Comparison of ENCODE assay signal across 8 cellular contexts in the genomic region with DNA sequence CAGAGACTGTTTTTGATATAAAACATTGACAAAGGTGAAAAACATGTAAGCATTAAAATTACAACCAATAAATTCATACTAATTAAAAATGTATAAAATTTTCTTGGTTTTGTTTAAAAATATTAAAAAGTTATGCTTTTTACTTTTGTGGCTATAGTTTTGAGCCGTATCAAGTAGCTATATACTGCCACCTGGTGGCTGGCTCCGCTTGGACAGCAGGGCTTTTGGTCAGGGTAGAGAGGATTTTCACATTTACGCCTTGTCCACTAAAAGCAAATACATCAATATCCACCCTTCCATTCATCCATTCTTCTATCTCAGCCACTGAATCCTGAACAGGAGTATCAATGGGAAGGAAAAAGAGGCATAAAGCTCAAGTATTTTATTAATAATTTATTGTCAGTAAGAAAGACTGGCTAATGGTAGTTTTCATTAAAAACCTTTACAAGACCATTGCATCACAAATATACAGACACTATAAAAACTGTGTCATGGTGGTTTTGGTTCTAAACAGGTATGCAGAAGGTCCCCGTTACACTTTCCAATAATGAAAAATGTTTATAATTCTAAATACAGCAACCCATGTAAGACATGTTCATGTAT. TPM values are rescaled to one million over a fixed set of nuclear protein-coding genes. Genes with fewer than 3 reads are reported as not detected.
DNase-seq lines count a peak whose midpoint lies in the region; ATAC-seq and TF ChIP-seq lines count a peak whose summit lies in the region.

No MANE protein-coding gene starts in this region.

- H3K56ac ChIP-seq in IMR-90 (ENCODE audit: extremely low read depth, insufficient read depth, low read length) = no peak overlapping the region

- DNase-seq in DMS114 treated with DMSO at 0.1 percent for 48 hours (lab: John Stamatoyannopoulos, UW; ENCODE audit: unreplicated experiment) (peak; percentile 27), IMR-90 (peak; percentile 65), activated B cell treated with CpG ODN at 0.5 μM for 24 hours (peak; percentile 20), choroid plexus epithelial cell (ENCODE audit: low read depth) (peak; percentile 83), NCI-H2029 treated with DMSO at 0.1 percent for 48 hours (lab: John Stamatoyannopoulos, UW) (no peak)
- DNase-seq in stimulated activated CD8-positive, alpha-beta memory T cell treated with anti-CD3 and anti-CD28 coated beads, Interleukin-12 subunit alpha, Interleukin-12 subunit beta, amount 100 ng/mL, for 24 hours (ENCODE audit: extremely low read depth) = peak; percentile 20

- no peak overlapping the region for H4K8ac ChIP-seq in IMR-90 (ENCODE audit: low read depth in 2 of 2, low read length in 2 of 2)

- H3K4me2 ChIP-seq in IMR-90 (ENCODE audit: low read depth, low read length) = no peak overlapping the region

- in situ Hi-C loops in IMR-90 (cut with MboI; ENCODE audit: low sequenced_read_pairs) = loop anchor here (10.0 kb wide), 1 partner anchor 293 kb away; no protein-coding TSS in a partner anchor

- no peak for TF ChIP-seq POLR2A in IMR-90 (IDR thresholded peaks at IDR 0.05; ENCODE audit: low read depth, low read length)

- TF ChIP-seq RAD21 in IMR-90 (IDR thresholded peaks at IDR 0.05; ENCODE audit: low read length) = peak; percentile 68
- TF ChIP-seq RAD21 in liver (IDR thresholded peaks at IDR 0.05) = peak; percentile 81 to 84

- H2AK5ac ChIP-seq in IMR-90 (ENCODE audit: low read depth, low read length) = no peak overlapping the region

- H2BK15ac ChIP-seq in IMR-90 (ENCODE audit: low read depth, low read length) = no peak overlapping the region

- H4K20me1 ChIP-seq in IMR-90 (ENCODE audit: insufficient read depth, low read length) = peaks cover 63% of the 10 kb centered on the region

- H3K36me3 ChIP-seq in IMR-90 (ENCODE audit: control insufficient read depth, insufficient read depth, low read length) = peaks cover 55% of the 10 kb centered on the region
- H3K36me3 ChIP-seq in liver (ENCODE audit: control insufficient read depth in 4 of 4, insufficient read depth in 3 of 4, low read depth in 1 of 4, low read length in 3 of 4) = peaks cover 0 to 7% (median under 1%) of the 10 kb centered on the region in 4 donors

- H3K9me3 ChIP-seq in IMR-90 (ENCODE audit: control insufficient read depth, insufficient read depth, low read length) (no peaks in the 10 kb centered on the region), liver (ENCODE audit: control insufficient read depth in 4 of 4, low read length in 3 of 4) (no peaks in the 10 kb centered on the region)

- CTCF ChIA-PET in IMR-90 (lab: Yijun Ruan, JAX) = interaction anchor here (0.5 to 1.5 kb wide), 5 partner anchors 14 to 244 kb away, joined by 3 to 6 read pairs (median 4); no protein-coding TSS in a partner anchor
- CTCF ChIA-PET in activated B cell treated with CpG ODN at 0.5 μM for 24 hours (lab: Charles Lee) = interaction anchor here (1.0 to 1.6 kb wide), 6 partner anchors 9 to 947 kb away, joined by 3 to 8 read pairs (median 4); partner anchors contain the start of gene TLR3

- peaks cover 2% of the 10 kb centered on the region for H3K9me3 Mint-ChIP-seq in activated B cell treated with CpG ODN at 0.5 μM for 24 hours

- dilution Hi-C loops in IMR-90 (cut with HindIII; ENCODE audit: low sequenced_read_pairs, unreplicated experiment) = no loop called here

- intact Hi-C loops in IMR-90 (cut with micrococcal nuclease) = loop anchor here (1.0 to 5.0 kb wide), 3 partner anchors 100 to 290 kb away; no protein-coding TSS in a partner anchor
- intact Hi-C loops in activated B cell treated with CpG ODN at 0.5 μM for 24 hours (cut with micrococcal nuclease) = loop anchor here (1.0 to 10.0 kb wide), 2 partner anchors 433 to 519 kb away; no protein-coding TSS in a partner anchor

- no peak overlapping the region for H2BK120ac ChIP-seq in IMR-90 (ENCODE audit: low read depth, low read length)

- H3K36me3 Mint-ChIP-seq in activated B cell treated with CpG ODN at 0.5 μM for 24 hours (ENCODE audit: low read depth) = no peaks in the 10 kb centered on the region

- H3K9ac ChIP-seq in IMR-90 (ENCODE audit: low read depth, low read length) (no peak overlapping the region), liver (ENCODE audit: low read depth in 1 of 2, low read length in 2 of 2) (no peak overlapping the region)

- POLR2A ChIA-PET in IMR-90 (lab: Charles Lee; ENCODE audit: unreplicated experiment) (no interaction called here), activated B cell treated with CpG ODN at 0.5 μM for 24 hours (lab: Charles Lee) (interaction anchor here (0.6 kb wide), 1 partner anchor 479 kb away, joined by 3 read pairs; no protein-coding TSS in a partner anchor)

- no peaks in the 10 kb centered on the region for H3K27me3 Mint-ChIP-seq in activated B cell treated with CpG ODN at 0.5 μM for 24 hours

- peaks cover 9% of the 10 kb centered on the region; the same call in 1 of the 2 replicates for H3K9me1 ChIP-seq in IMR-90 (ENCODE audit: insufficient read depth, low read length)

- peak; percentile 80 for TF ChIP-seq CTCF in IMR-90 (conservative IDR thresholded peaks at IDR 0.05; ENCODE audit: low read depth, low read length)
- TF ChIP-seq CTCF in activated B cell treated with CpG ODN at 0.5 μM for 24 hours (IDR thresholded peaks at IDR 0.05) = peak; percentile 67
- TF ChIP-seq CTCF in choroid plexus epithelial cell (conservative IDR thresholded peaks at IDR 0.05; ENCODE audit: low read depth, low read length) = peak; percentile 95
- peak; percentile 88 for TF ChIP-seq CTCF in liver (IDR thresholded peaks at IDR 0.05; ENCODE audit: low read depth, low read length, missing input control)

- peaks cover 3% of the 10 kb centered on the region; the same call in 1 of the 2 replicates for H3K4me1 ChIP-seq in IMR-90 (ENCODE audit: control insufficient read depth, insufficient read depth, low read length)
- H3K4me1 ChIP-seq in liver (ENCODE audit: control insufficient read depth in 4 of 4, insufficient read depth in 4 of 4, low read length in 3 of 4) = no peaks in the 10 kb centered on the region

- no CpG with 5 or more reads among the region's 4 CpGs for WGBS in IMR-90 (ENCODE audit: extremely low coverage in 2 of 2, insufficient read length in 1 of 2), 2 experiments
- 24% methylated on average over 4 of the region's 4 CpGs for WGBS in liver

- H3K4me3 ChIP-seq in IMR-90 (ENCODE audit: insufficient read depth, low read depth, low read length) (no peak overlapping the region), choroid plexus epithelial cell (ENCODE audit: low read depth, low read length) (no peak overlapping the region), liver (ENCODE audit: low read depth in 1 of 3, low read length in 3 of 3) (no peak overlapping the region)

- no peak overlapping the region for H2BK20ac ChIP-seq in IMR-90 (ENCODE audit: low read depth, low read length)

- H4K91ac ChIP-seq in IMR-90 (ENCODE audit: insufficient read depth, low read depth, low read length) = no peak overlapping the region

- H2AFZ ChIP-seq in IMR-90 (replicated peaks; ENCODE audit: low read length, poor library complexity) = no peak overlapping the region

- no peak overlapping the region for H3K18ac ChIP-seq in IMR-90 (ENCODE audit: low read depth, low read length)

- H2BK5ac ChIP-seq in IMR-90 (ENCODE audit: low read depth, low read length, poor library complexity, severe bottlenecking) = no peak overlapping the region

- H3K4me1 Mint-ChIP-seq in activated B cell treated with CpG ODN at 0.5 μM for 24 hours = no peaks in the 10 kb centered on the region

- no peak overlapping the region for H3K23ac ChIP-seq in IMR-90 (ENCODE audit: low read depth, low read length)

- no peak overlapping the region for H3K14ac ChIP-seq in IMR-90 (replicated peaks; ENCODE audit: low read depth, low read length)

- H3K4ac ChIP-seq in IMR-90 (ENCODE audit: low read depth, low read length) = no peak overlapping the region

- no peak overlapping the region for H3K4me3 Mint-ChIP-seq in activated B cell treated with CpG ODN at 0.5 μM for 24 hours

- no TSS peak for BruUV-seq in IMR-90 (replicated peaks; lab: Mats Ljungman, UMichigan)

- no peaks in the 10 kb centered on the region for H3K27me3 ChIP-seq in IMR-90 (ENCODE audit: control insufficient read depth, insufficient read depth, low read length)
- no peaks in the 10 kb centered on the region for H3K27me3 ChIP-seq in liver (ENCODE audit: control insufficient read depth in 4 of 4, insufficient read depth in 4 of 4, low read length in 3 of 4)

- H3K27ac Mint-ChIP-seq in activated B cell treated with CpG ODN at 0.5 μM for 24 hours = no peak overlapping the region

- H3K27ac ChIP-seq in IMR-90 (ENCODE audit: insufficient read depth, low read length) = no peak overlapping the region
- no peak overlapping the region for H3K27ac ChIP-seq in liver (ENCODE audit: low read depth in 1 of 2, low read length in 2 of 2)

- no peak overlapping the region for H2AK9ac ChIP-seq in IMR-90 (replicated peaks; ENCODE audit: low read depth, low read length, poor library complexity)

- H4K5ac ChIP-seq in IMR-90 (ENCODE audit: low read depth, low read length) = no peak overlapping the region

- peak; percentile 84 for ATAC-seq in GM19395 (IDR thresholded peaks at IDR 0.05; ENCODE audit: unreplicated experiment)
- ATAC-seq in IMR-90 (ENCODE audit: low read depth) = peak; percentile 58
- no peak for ATAC-seq in activated B cell treated with CpG ODN at 0.5 μM for 24 hours (ENCODE audit: low read depth)

- peaks cover 33 to 53% of the 10 kb centered on the region in 2 experiments for H3K79me1 ChIP-seq in IMR-90 (ENCODE audit: low read depth in 1 of 2, low read length in 2 of 2)

TF ChIP-seq in IMR-90, 13 proteins besides CTCF, POLR2A, EP300 and RAD21:
- peak; percentile 75 for TF ChIP-seq SMC3 (IDR thresholded peaks at IDR 0.05; ENCODE audit: low read depth, low read length)
- TF ChIP-seq NFE2L2 (IDR thresholded peaks at IDR 0.05; ENCODE audit: low read depth, low read length) = no peak

TF ChIP-seq in liver, 16 proteins besides CTCF, POLR2A, EP300 and RAD21:
- TF ChIP-seq JUND (IDR thresholded peaks at IDR 0.05) = no peak

RNA-seq across cellular contexts. Expression of gene MTNR1A, which starts 32.1 kb away (rescaled TPM):
- total RNA-seq in IMR-90 (2012; rRNA removed) = not detected in 2 replicates
- not detected in 2 replicates for polyA plus RNA-seq in IMR-90 (2012; rRNA removed)
- 0.05 TPM in 1 of 2 replicates, not detected in the other for polyA plus RNA-seq in IMR-90 (2012; cell fraction: cytosol; rRNA removed)
- 0.16 and 0.23 TPM in 2 replicates for polyA plus RNA-seq in IMR-90 (2012; cell fraction: nucleus; rRNA removed; ENCODE audit: low replicate concordance)
- not detected in 2 replicates for total RNA-seq in activated B cell treated with CpG ODN at 0.5 μM for 24 hours
- not detected for total RNA-seq in liver
- not detected for polyA plus RNA-seq in liver
